ENCODE assay signal across 19 cellular contexts in genomic region chr6:42740725-42741124, GRCh38. TPM values are rescaled to one million over a fixed set of nuclear protein-coding genes. Genes with fewer than 3 reads are reported as not detected.
A peak's percentile ranks its signal among the peaks of the same experiment; 100 is the strongest.
DNase-seq lines count a peak whose midpoint lies in the region; ATAC-seq and TF ChIP-seq lines count a peak whose summit lies in the region.
"Had no signal": no experiment of that assay in that cellular context is flagged by ENCODE, and none has a peak within 500 bp of the region (broad histone marks: within the 10 kb centered on the region; RNA-seq: fewer than 3 reads in every experiment).

No MANE protein-coding gene starts in this region.

- H3K27me3 Mint-ChIP-seq in GM23338 (ENCODE audit: insufficient read depth, low read depth, poor library complexity) = peaks cover 4% of the 10 kb centered on the region
- H3K27me3 Mint-ChIP-seq in naive thymus-derived CD8-positive, alpha-beta T cell = no peaks in the 10 kb centered on the region

- H3K4me2 ChIP-seq in BLaER1 (peak overlapping the region; percentile 90), GM23338 (no peak overlapping the region)

- POLR2A ChIA-PET in naive thymus-derived CD8-positive, alpha-beta T cell (lab: Charles Lee) = interaction anchor here (0.6 to 18.3 kb wide), 7 partner anchors 8 to 119 kb away, joined by 5 to 852 read pairs (median 6); partner anchors contain the start of gene BICRAL

- TF ChIP-seq CTCF in GM23338 (conservative IDR thresholded peaks at IDR 0.05; ENCODE audit: low read depth in 2 of 2) (no peak), heart left ventricle (IDR thresholded peaks at IDR 0.05) (no peak)

- H3K4me3 Mint-ChIP-seq in GM23338 = no peak overlapping the region
- H3K4me3 Mint-ChIP-seq in naive thymus-derived CD8-positive, alpha-beta T cell = no peak overlapping the region
- H3K4me3 Mint-ChIP-seq: CD8-positive, alpha-beta T cell; H9 had no signal

- H3K9ac ChIP-seq in BLaER1 = no peak overlapping the region

- no peaks in the 10 kb centered on the region; the same call in 2 of the 3 replicates for H3K9me3 Mint-ChIP-seq in GM23338
- H3K9me3 Mint-ChIP-seq in naive thymus-derived CD8-positive, alpha-beta T cell = peaks cover 0 to 28% (median 9%) of the 10 kb centered on the region in 9 donors
- H3K9me3 Mint-ChIP-seq: H9 had no signal

- peaks cover 3% of the 10 kb centered on the region for H3K36me3 Mint-ChIP-seq in GM23338 (ENCODE audit: low read depth)
- peaks cover 2 to 11% (median 6%) of the 10 kb centered on the region in 3 donors for H3K36me3 Mint-ChIP-seq in naive thymus-derived CD8-positive, alpha-beta T cell

- H3K9me3 ChIP-seq in BLaER1 (no peaks in the 10 kb centered on the region), heart left ventricle (no peaks in the 10 kb centered on the region)
- H3K9me3 ChIP-seq: BE2C, SJSA1 had no signal

- H2AFZ ChIP-seq in GM23338 = peak overlapping the region; percentile 19; the same call in 1 of the 2 replicates

- no peaks in the 10 kb centered on the region for H3K27me3 ChIP-seq in BLaER1
- no peaks in the 10 kb centered on the region for H3K27me3 ChIP-seq in GM23338 (ENCODE audit: insufficient read depth)
- H3K27me3 ChIP-seq in heart left ventricle = no peaks in the 10 kb centered on the region
- H3K27me3 ChIP-seq: BE2C, SJSA1 had no signal

- intact Hi-C loops in posterior vena cava (cut with DNase I) (no loop called here), heart left ventricle (cut with DNase I) (no loop called here)

- peaks cover 6% of the 10 kb centered on the region; the same call in 2 of the 3 replicates for H3K4me1 Mint-ChIP-seq in GM23338
- peaks cover under 1 to 19% (median 10%) of the 10 kb centered on the region in 4 donors for H3K4me1 Mint-ChIP-seq in naive thymus-derived CD8-positive, alpha-beta T cell

- H3K27ac ChIP-seq in BLaER1 (peak overlapping the region; percentile 98), GM23338 (ENCODE audit: low read depth) (no peak overlapping the region), heart left ventricle (no peak overlapping the region)
- H3K27ac ChIP-seq: SJSA1 had no signal

- H3K9me2 ChIP-seq in GM23338 (ENCODE audit: insufficient read depth) = no peaks in the 10 kb centered on the region

- 51 to 64% (median 57%) methylated on average over 3 of the region's 3 CpGs for WGBS in heart left ventricle, 4 donors

- peaks cover 23% of the 10 kb centered on the region for H4K20me1 ChIP-seq in BLaER1
- H4K20me1 ChIP-seq in GM23338 (replicated peaks; ENCODE audit: insufficient read depth) = peaks cover 11% of the 10 kb centered on the region; the same call in 1 of the 2 replicates

- H3K36me3 ChIP-seq in BLaER1 (no peaks in the 10 kb centered on the region), GM23338 (ENCODE audit: insufficient read depth) (no peaks in the 10 kb centered on the region), heart left ventricle (peaks cover 0 to 3% (median 0%) of the 10 kb centered on the region in 9 donors)

- TF ChIP-seq POLR2A in heart left ventricle (IDR thresholded peaks at IDR 0.05) = no peak

- peaks cover 24% of the 10 kb centered on the region for H3K79me2 ChIP-seq in GM23338 (replicated peaks; ENCODE audit: insufficient read depth)

- H3K27ac Mint-ChIP-seq in GM23338 = no peak overlapping the region
- peak overlapping the region in 2 of 10 donors; percentile 1 to 24 for H3K27ac Mint-ChIP-seq in naive thymus-derived CD8-positive, alpha-beta T cell
- H3K27ac Mint-ChIP-seq: CD8-positive, alpha-beta T cell; H9 had no signal

- H3K4me3 ChIP-seq in BLaER1 (no peak overlapping the region), GM23338 (no peak overlapping the region), heart left ventricle (no peak overlapping the region)
- H3K4me3 ChIP-seq: K562, SJSA1 had no signal

- peaks cover 65% of the 10 kb centered on the region for H3K4me1 ChIP-seq in BLaER1
- H3K4me1 ChIP-seq in GM23338 (ENCODE audit: insufficient read depth) = no peaks in the 10 kb centered on the region
- H3K4me1 ChIP-seq in heart left ventricle = peaks cover 0 to 20% (median 17%) of the 10 kb centered on the region in 12 donors

- H3F3A ChIP-seq in GM23338 (replicated peaks; ENCODE audit: low read depth) = peaks cover 7% of the 10 kb centered on the region; the same call in 1 of the 2 replicates

- DNase-seq in GM23338 (ENCODE audit: low spot score) (no peak), fibroblast of gingiva (ENCODE audit: low read depth) (peak; percentile 88), posterior vena cava (ENCODE audit: low spot score) (peak; percentile 24), heart left ventricle (no peak), HCEC 1CT (no peak), DMS79 (lab: John Stamatoyannopoulos, UW) (no peak)
- no peak for DNase-seq in naive thymus-derived CD8-positive, alpha-beta T cell
- DNase-seq: BE2C; Calu3; CD8-positive, alpha-beta T cell; H9; NCI-H1105 treated with DMSO at 0.1 percent for 48 hours; NCI-H1694 treated with DMSO at 0.1 percent for 48 hours; NCI-H524; SW 1271; T-helper 2 cell had no signal

- ATAC-seq in GM23338 = no peak
- no peak for ATAC-seq in heart left ventricle
- ATAC-seq in naive thymus-derived CD8-positive, alpha-beta T cell = no peak
- ATAC-seq: CD8-positive, alpha-beta T cell; K562 had no signal

TF ChIP-seq in GM23338, 12 proteins besides CTCF, POLR2A, EP300 and RAD21 (continues in another document):
- TF ChIP-seq ZNF331 (CRISPR knock-in tag; IDR thresholded peaks at IDR 0.05; ENCODE audit: low read depth) (no peak), POLR2AphosphoS5 (IDR thresholded peaks at IDR 0.05; ENCODE audit: low read depth) (no peak), CREB1 (CRISPR knock-in tag; IDR thresholded peaks at IDR 0.05; ENCODE audit: low read depth) (no peak)

RNA-seq across cellular contexts. Expression of gene TBCC, which starts 5.2 kb away (rescaled TPM):
- total RNA-seq in GM23338 (2014; rRNA removed; shearing (Covaris generic)) = 45.0 and 59.5 TPM in 2 replicates
- polyA plus RNA-seq in GM23338 (2016; fragmentation: Nextera tagmentation; extraction: Ambion mirVana) = 45.3 and 48.3 TPM in 2 replicates
- 10 to 100 TPM; 13.9 to 16.2 TPM for total RNA-seq in posterior vena cava
- 10 to 100 TPM; 10.4 to 21.7 (median 15.4) TPM for total RNA-seq in heart left ventricle
- polyA plus RNA-seq in heart left ventricle = 10 to 100 TPM; 16.9 to 19.7 TPM
- 10 to 100 TPM; 76.0 to 77.0 TPM for total RNA-seq in naive thymus-derived CD8-positive, alpha-beta T cell
- 100 to 1,000 TPM; 112 to 126 (median 125) TPM for polyA plus RNA-seq in naive thymus-derived CD8-positive, alpha-beta T cell

RNA-seq across cellular contexts. Expression of gene PRPH2, which starts 18.3 kb away (rescaled TPM):
- 0.52 and 0.89 TPM in 2 replicates for total RNA-seq in GM23338 (2014; rRNA removed; shearing (Covaris generic))
- polyA plus RNA-seq in GM23338 (2016; fragmentation: Nextera tagmentation; extraction: Ambion mirVana) = 0.21 and 0.50 TPM in 2 replicates
- 1 to 10 TPM in 1 of 2 donors, under 1 TPM in 1; 1.00 to 2.2 TPM for total RNA-seq in posterior vena cava
- total RNA-seq in heart left ventricle = 1 to 10 TPM in 5 of 9 donors, under 1 TPM in 4; 0.44 to 2.6 (median 1.0) TPM
- polyA plus RNA-seq in heart left ventricle = under 1 TPM; 0.23 to 0.91 TPM
- total RNA-seq in naive thymus-derived CD8-positive, alpha-beta T cell = under 1 TPM in 1 of 2 experiments, not detected in 1; 0.33 TPM
- polyA plus RNA-seq in naive thymus-derived CD8-positive, alpha-beta T cell = under 1 TPM in 1 of 3 donors, not detected in 2; 0.08 TPM
- total RNA-seq: Calu3; CD8-positive, alpha-beta T cell; K562; SJSA1 had no signal

RNA-seq across cellular contexts. Expression of gene BICRAL, which starts 41.1 kb away (rescaled TPM):
- total RNA-seq in GM23338 (2014; rRNA removed; shearing (Covaris generic)) = 11.0 and 11.7 TPM in 2 replicates
- 3.4 and 3.6 TPM in 2 replicates for polyA plus RNA-seq in GM23338 (2016; fragmentation: Nextera tagmentation; extraction: Ambion mirVana)
- total RNA-seq in posterior vena cava = 10 to 100 TPM; 16.9 to 18.5 TPM
- total RNA-seq in heart left ventricle = 10 to 100 TPM in 8 of 9 donors, 1 to 10 TPM in 1; 9.9 to 17.1 (median 13.3) TPM
- polyA plus RNA-seq in heart left ventricle = 1 to 10 TPM; 2.5 to 6.0 TPM
- total RNA-seq in naive thymus-derived CD8-positive, alpha-beta T cell = 10 to 100 TPM; 38.6 to 39.9 TPM
- 1 to 10 TPM; 3.6 to 6.3 (median 4.2) TPM for polyA plus RNA-seq in naive thymus-derived CD8-positive, alpha-beta T cell

Comparison
In these comparisons a context has a peak if more than half of its experiments do, and no peak if none do; other contexts are left out.
1. DNase-seq: peak in fibroblast of gingiva (single experiment) and posterior vena cava (single experiment); none in GM23338 (single experiment), heart left ventricle (0 of 5), HCEC 1CT (single experiment), naive thymus-derived CD8-positive, alpha-beta T cell (0 of 10) and DMS79 (single experiment).